In genomic region chr10:62225362-62225761, GRCh38 we compare ENCODE assay signal across 20 cellular contexts. TPM values are rescaled to one million over a fixed set of nuclear protein-coding genes. Genes with fewer than 3 reads are reported as not detected.
DNase-seq lines count a peak whose midpoint lies in the region; ATAC-seq, FAIRE-seq and TF ChIP-seq lines count a peak whose summit lies in the region.
"Had no signal": no experiment of that assay in that cellular context is flagged by ENCODE, and none has a peak within 500 bp of the region (broad histone marks: within the 10 kb centered on the region; RNA-seq: fewer than 3 reads in every experiment).

No MANE protein-coding gene starts in this region.

- H3K9me3 Mint-ChIP-seq in activated naive CD4-positive, alpha-beta T cell treated with anti-CD3 and anti-CD28 coated beads, Interleukin-2, amount 50 U/mL, for 24 hours = no peaks in the 10 kb centered on the region
- H3K9me3 Mint-ChIP-seq in activated CD4-positive, alpha-beta memory T cell treated with anti-CD3 and anti-CD28 coated beads, Interleukin-2, amount 10 ng/mL, durations not matched to agents 7 days and 5 days = peaks cover 7% of the 10 kb centered on the region
- no peaks in the 10 kb centered on the region for H3K9me3 Mint-ChIP-seq in osteocyte (ENCODE audit: unreplicated experiment)

- peak; percentile 67 to 71 for ATAC-seq in activated CD4-positive, CD25-positive, alpha-beta regulatory T cell treated with anti-CD3 and anti-CD28 coated beads, Interleukin-2, amount 50 U/mL, for 24 hours
- ATAC-seq: HepG2 had no signal

- CTCF ChIA-PET in activated CD4-positive, alpha-beta memory T cell treated with anti-CD3 and anti-CD28 coated beads, Interleukin-2, amount 10 ng/mL, durations not matched to agents 7 days and 5 days (lab: Charles Lee) = no interaction called here

- TF ChIP-seq CTCF in osteocyte (IDR thresholded peaks at IDR 0.05) = no peak

- FAIRE-seq in RCC 7860 (lab: Jason Lieb, UNC) = no peak
- FAIRE-seq: G401.6, HepG2 had no signal

- POLR2A ChIA-PET in activated CD4-positive, alpha-beta memory T cell treated with anti-CD3 and anti-CD28 coated beads, Interleukin-2, amount 10 ng/mL, durations not matched to agents 7 days and 5 days (lab: Charles Lee) = interaction anchor here (1.0 to 1.3 kb wide), 5 partner anchors 11 to 179 kb away, joined by 3 to 5 read pairs (median 4); no protein-coding TSS in a partner anchor

- DNase-seq in activated CD4-positive, CD25-positive, alpha-beta regulatory T cell (lab: John Stamatoyannopoulos, UW) = no peak
- no peak for DNase-seq in activated naive CD4-positive, alpha-beta T cell treated with anti-CD3 and anti-CD28 coated beads, Interleukin-2, amount 50 U/mL, for 16 hours
- no peak for DNase-seq in activated CD4-positive, alpha-beta memory T cell treated with anti-CD3 and anti-CD28 coated beads, Interleukin-2, amount 10 ng/mL, durations not matched to agents 7 days and 5 days
- DNase-seq in osteocyte (ENCODE audit: extremely low spot score, unreplicated experiment) (no peak), nucleus accumbens (lab: John Stamatoyannopoulos, UW) (no peak), RCC 7860 (ENCODE audit: low spot score) (no peak)
- DNase-seq: AML-193, COR-L47, NCI-H1417 treated with DMSO at 0.1 percent for 48 hours, NCI-H187 treated with DMSO at 0.1 percent for 48 hours, NCI-H2227 treated with DMSO at 0.1 percent for 48 hours, NCI-H510A treated with DMSO at 0.1 percent for 48 hours, NCI-H82, OCI-M1, RPMI8226 had no signal

- H3K27me3 Mint-ChIP-seq in activated naive CD4-positive, alpha-beta T cell treated with anti-CD3 and anti-CD28 coated beads, Interleukin-2, amount 50 U/mL, for 24 hours = no peaks in the 10 kb centered on the region
- H3K27me3 Mint-ChIP-seq in activated CD4-positive, alpha-beta memory T cell treated with anti-CD3 and anti-CD28 coated beads, Interleukin-2, amount 10 ng/mL, durations not matched to agents 7 days and 5 days = no peaks in the 10 kb centered on the region
- H3K27me3 Mint-ChIP-seq in osteocyte (ENCODE audit: unreplicated experiment) = no peaks in the 10 kb centered on the region

- H3K36me3 Mint-ChIP-seq in activated naive CD4-positive, alpha-beta T cell treated with anti-CD3 and anti-CD28 coated beads, Interleukin-2, amount 50 U/mL, for 24 hours = peaks cover 2% of the 10 kb centered on the region
- peaks cover 21% of the 10 kb centered on the region for H3K36me3 Mint-ChIP-seq in activated CD4-positive, alpha-beta memory T cell treated with anti-CD3 and anti-CD28 coated beads, Interleukin-2, amount 10 ng/mL, durations not matched to agents 7 days and 5 days (ENCODE audit: low read depth)
- H3K36me3 Mint-ChIP-seq in osteocyte (ENCODE audit: unreplicated experiment) = no peaks in the 10 kb centered on the region
- H3K36me3 Mint-ChIP-seq: CD14-positive monocyte had no signal

- H3K4me3 Mint-ChIP-seq in activated naive CD4-positive, alpha-beta T cell treated with anti-CD3 and anti-CD28 coated beads, Interleukin-2, amount 50 U/mL, for 24 hours = no peak overlapping the region
- H3K4me3 Mint-ChIP-seq in activated CD4-positive, alpha-beta memory T cell treated with anti-CD3 and anti-CD28 coated beads, Interleukin-2, amount 10 ng/mL, durations not matched to agents 7 days and 5 days = no peak overlapping the region
- H3K4me3 Mint-ChIP-seq in osteocyte (ENCODE audit: unreplicated experiment) = no peak overlapping the region
- H3K4me3 Mint-ChIP-seq: CD14-positive monocyte had no signal

- no peaks in the 10 kb centered on the region for H3K4me1 Mint-ChIP-seq in activated naive CD4-positive, alpha-beta T cell treated with anti-CD3 and anti-CD28 coated beads, Interleukin-2, amount 50 U/mL, for 24 hours
- H3K4me1 Mint-ChIP-seq in activated CD4-positive, alpha-beta memory T cell treated with anti-CD3 and anti-CD28 coated beads, Interleukin-2, amount 10 ng/mL, durations not matched to agents 7 days and 5 days = peaks cover 10% of the 10 kb centered on the region
- H3K4me1 Mint-ChIP-seq in osteocyte (ENCODE audit: unreplicated experiment) = peaks cover 27% of the 10 kb centered on the region
- H3K4me1 Mint-ChIP-seq: CD14-positive monocyte had no signal

- H3K27ac Mint-ChIP-seq in activated naive CD4-positive, alpha-beta T cell treated with anti-CD3 and anti-CD28 coated beads, Interleukin-2, amount 50 U/mL, for 24 hours = peak overlapping the region; percentile 0
- H3K27ac Mint-ChIP-seq in activated CD4-positive, alpha-beta memory T cell treated with anti-CD3 and anti-CD28 coated beads, Interleukin-2, amount 10 ng/mL, durations not matched to agents 7 days and 5 days = peak overlapping the region; percentile 25
- H3K27ac Mint-ChIP-seq in osteocyte (ENCODE audit: unreplicated experiment) = peak overlapping the region; percentile 21

RNA-seq across cellular contexts. Expression of gene RTKN2, which starts 43.3 kb away (rescaled TPM):
- total RNA-seq in activated CD4-positive, alpha-beta memory T cell treated with anti-CD3 and anti-CD28 coated beads, Interleukin-2, amount 10 ng/mL, durations not matched to agents 7 days and 5 days = 1 to 10 TPM; 6.6 to 6.9 TPM
- total RNA-seq in osteocyte = 1.9 and 2.4 TPM in 2 replicates
